15 cellular contexts compared by ENCODE assay signal in genomic region chr18:11614042-11614441, GRCh38. TPM values are rescaled to one million over a fixed set of nuclear protein-coding genes. Genes with fewer than 3 reads are reported as not detected.
"Had no signal": no experiment of that assay in that cellular context is flagged by ENCODE, and none has a peak within 500 bp of the region (broad histone marks: within the 10 kb centered on the region; RNA-seq: fewer than 3 reads in every experiment).

No MANE protein-coding gene starts in this region.

RNA-seq across cellular contexts. Expression of gene SLC35G4, which starts 4.6 kb away (rescaled TPM):
- total RNA-seq: activated B cell treated with CpG ODN at 0.5 μM for 24 hours; activated CD4-positive, alpha-beta memory T cell treated with anti-CD3 and anti-CD28 coated beads for 36 hours; activated CD4-positive, alpha-beta memory T cell treated with anti-CD3 and anti-CD28 coated beads, Interleukin-2, amount 10 ng/mL, durations not matched to agents 7 days and 5 days; activated CD4-positive, alpha-beta T cell treated with anti-CD3 and anti-CD28 coated beads for 36 hours; activated CD4-positive, alpha-beta T cell treated with anti-CD3 and anti-CD28 coated beads, Interleukin-2, amount 10 ng/mL, durations not matched to agents 24 days and 14 days; activated CD4-positive, alpha-beta T cell treated with anti-CD3 and anti-CD28 coated beads, Interleukin-2, amount 10 ng/mL, durations not matched to agents 7 days and 5 days; activated CD8-positive, alpha-beta memory T cell treated with anti-CD3 and anti-CD28 coated beads for 36 hours; activated CD8-positive, alpha-beta memory T cell treated with anti-CD3 and anti-CD28 coated beads, Interleukin-2, amount 10 ng/mL, durations not matched to agents 7 days and 5 days; activated CD8-positive, alpha-beta T cell treated with anti-CD3 and anti-CD28 coated beads for 36 hours; activated CD8-positive, alpha-beta T cell treated with anti-CD3 and anti-CD28 coated beads, Interleukin-2, amount 10 ng/mL, durations not matched to agents 7 days and 5 days; T-cell; T-helper 1 cell treated with Interleukin-12 subunit alpha and Interleukin-12 subunit beta and Interleukin-4 antibody, amounts not matched to agents 30 ng/mL and 1 ng/mL, for 36 hours; T-helper 17 cell; T-helper 2 cell treated with Interferon-gamma antibody and Interleukin-4, amounts not matched to agents 100 ng/mL and 5 ng/mL, for 36 hours; WTC11 had no signal
